12 cellular contexts compared by ENCODE assay signal in the genomic region with DNA sequence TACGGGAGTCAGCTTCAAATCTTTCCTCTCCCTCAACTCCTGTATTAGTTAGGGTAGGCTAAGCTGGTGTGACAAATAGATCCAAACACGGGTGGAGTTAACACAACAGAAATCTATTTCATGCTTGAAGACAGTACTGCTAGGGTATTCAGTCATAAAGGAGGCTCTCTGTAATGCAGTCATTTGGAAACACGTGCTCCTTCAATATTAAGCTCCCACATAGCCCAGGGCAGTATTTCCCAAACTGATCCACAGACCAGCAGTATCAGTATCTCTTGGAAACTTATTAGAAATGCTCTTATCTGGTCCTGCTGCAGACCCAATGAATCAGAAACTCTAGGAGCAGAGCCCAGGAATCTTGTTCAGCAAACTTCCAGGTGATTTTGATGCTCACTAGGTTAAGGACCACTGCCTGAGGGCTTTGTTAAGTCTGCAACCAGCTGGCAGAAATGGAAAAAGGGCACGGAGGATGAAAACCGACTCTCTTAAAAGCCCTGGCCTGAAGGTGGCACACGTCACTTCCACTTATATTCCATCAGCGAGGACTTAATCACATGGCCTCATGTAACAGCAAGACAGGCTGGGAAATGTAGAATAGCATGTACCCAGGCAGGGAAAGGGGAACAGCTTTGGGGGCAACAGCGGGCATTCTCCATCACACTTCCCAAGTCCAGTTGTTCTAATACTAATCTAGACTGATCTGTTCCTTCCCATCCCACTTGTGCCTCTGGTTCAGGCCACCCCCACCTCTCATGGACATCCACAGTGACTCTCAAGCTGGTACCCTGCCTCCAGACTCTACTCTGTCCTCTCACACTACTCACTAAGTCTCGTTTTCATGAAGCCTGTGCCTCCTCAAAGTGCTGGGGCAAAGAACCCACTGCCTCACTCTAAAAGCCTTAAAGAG. TPM values are rescaled to one million over a fixed set of nuclear protein-coding genes. Genes with fewer than 3 reads are reported as not detected.
DNase-seq lines count a peak whose midpoint lies in the region; ATAC-seq, FAIRE-seq and TF ChIP-seq lines count a peak whose summit lies in the region.
"Had no signal": no experiment of that assay in that cellular context is flagged by ENCODE, and none has a peak within 500 bp of the region (broad histone marks: within the 10 kb centered on the region; RNA-seq: fewer than 3 reads in every experiment).

No MANE protein-coding gene starts in this region.

- no peaks in the 10 kb centered on the region for H3K9me3 ChIP-seq in right cardiac atrium (ENCODE audit: control insufficient read depth, low read length)
- H3K9me3 ChIP-seq: ascending aorta, SJSA1 had no signal

- 70% methylated on average over 9 of the region's 9 CpGs for WGBS in right cardiac atrium

- H3K4me3 ChIP-seq in right cardiac atrium (ENCODE audit: low read length) (no peak overlapping the region), bronchial epithelial cell (ENCODE audit: low read depth, low read length) (no peak overlapping the region)
- H3K4me3 ChIP-seq: ascending aorta, SJSA1 had no signal

- ATAC-seq in left ventricle myocardium superior (peak; percentile 26), right cardiac atrium (no peak), HG03354 (IDR thresholded peaks at IDR 0.05; ENCODE audit: poor library complexity, severe bottlenecking, unreplicated experiment) (no peak), sciatic nerve (no peak)

- H3K4me1 ChIP-seq in right cardiac atrium (ENCODE audit: control insufficient read depth, insufficient read depth, low read length): no peaks in the 10 kb centered on the region
- H3K4me1 ChIP-seq: ascending aorta had no signal

- no peak for FAIRE-seq in bronchial epithelial cell (lab: Jason Lieb, UNC)

- H3K27ac ChIP-seq in right cardiac atrium (ENCODE audit: low read length): no peak overlapping the region
- H3K27ac ChIP-seq: ascending aorta, SJSA1 had no signal

- DNase-seq in left ventricle myocardium superior (no peak), right cardiac atrium (no peak), NCI-H2107 treated with DMSO at 0.1 percent for 48 hours (lab: John Stamatoyannopoulos, UW; ENCODE audit: unreplicated experiment) (peak; percentile 49), bronchial epithelial cell (ENCODE audit: low read depth) (peak; percentile 7), NCI-H510A (lab: John Stamatoyannopoulos, UW) (no peak), sciatic nerve (ENCODE audit: low spot score) (no peak), NCI-H2081 treated with DMSO at 0.1 percent for 48 hours (lab: John Stamatoyannopoulos, UW) (no peak)
- DNase-seq: activated CD4-positive, alpha-beta T cell treated with anti-CD3 and anti-CD28 coated beads, Interleukin-2, amount 50 U/mL, for 4 hours; stimulated activated CD4-positive, alpha-beta T cell treated with anti-CD3 and anti-CD28 coated beads, Interleukin-1b, Interleukin-23, amount 100 ng/mL, for 48 hours had no signal

- H3K27me3 ChIP-seq in right cardiac atrium (ENCODE audit: control insufficient read depth, insufficient read depth) (no peaks in the 10 kb centered on the region), bronchial epithelial cell (ENCODE audit: control insufficient read depth, insufficient read depth, low read length) (no peaks in the 10 kb centered on the region)
- H3K27me3 ChIP-seq: ascending aorta had no signal

- H3K36me3 ChIP-seq in bronchial epithelial cell (ENCODE audit: control insufficient read depth, insufficient read depth, low read length): no peaks in the 10 kb centered on the region
- H3K36me3 ChIP-seq: ascending aorta, SJSA1 had no signal

- no peak for TF ChIP-seq CTCF in bronchial epithelial cell (IDR thresholded peaks at IDR 0.05; ENCODE audit: insufficient read depth, low read length, severe bottlenecking)

- intact Hi-C loops in left ventricle myocardium superior (cut with micrococcal nuclease) (no loop called here), right cardiac atrium (cut with DNase I) (no loop called here), sciatic nerve (cut with DNase I) (no loop called here)

RNA-seq across cellular contexts. Expression of a gene that starts 38.2 kb away (rescaled TPM):
- total RNA-seq in left ventricle myocardium superior (28.6 TPM), right cardiac atrium (10 to 100 TPM; 16.5 to 24.2 (median 21.8) TPM), bronchial epithelial cell (4.5 and 5.5 TPM in 2 replicates), sciatic nerve (28.8 TPM)
- polyA plus RNA-seq in right cardiac atrium: 9.0 TPM

Comparison
In these comparisons a context has a peak if more than half of its experiments do, and no peak if none do; other contexts are left out.
1. DNase-seq: peak in NCI-H2107 treated with DMSO at 0.1 percent for 48 hours (single experiment) and bronchial epithelial cell (single experiment); none in left ventricle myocardium superior (single experiment), right cardiac atrium (0 of 3), NCI-H510A (single experiment), sciatic nerve (single experiment) and NCI-H2081 treated with DMSO at 0.1 percent for 48 hours (single experiment).